ENCODE assay signal across 9 cellular contexts in genomic region chrY:13704039-13704930, GRCh38. TPM values are rescaled to one million over a fixed set of nuclear protein-coding genes. Genes with fewer than 3 reads are reported as not detected.
A peak's percentile ranks its signal among the peaks of the same experiment; 100 is the strongest.
DNase-seq lines count a peak whose midpoint lies in the region; ATAC-seq and TF ChIP-seq lines count a peak whose summit lies in the region.
"Had no signal": no experiment of that assay in that cellular context is flagged by ENCODE, and none has a peak within 500 bp of the region (broad histone marks: within the 10 kb centered on the region; RNA-seq: fewer than 3 reads in every experiment).

No MANE protein-coding gene starts in this region.

- H3K9me3 ChIP-seq in colonic mucosa, result no peaks in the 10 kb centered on the region
- H3K9me3 ChIP-seq in ascending aorta, result no peaks in the 10 kb centered on the region
- H3K9me3 ChIP-seq: upper lobe of left lung had no signal

- no peaks in the 10 kb centered on the region for H3K27me3 ChIP-seq in colonic mucosa
- no peaks in the 10 kb centered on the region for H3K27me3 ChIP-seq in ascending aorta
- H3K27me3 ChIP-seq: upper lobe of left lung had no signal

- peak overlapping the region; percentile 96 for H3K27ac ChIP-seq in urinary bladder (ENCODE audit: low read depth)
- H3K27ac ChIP-seq in colonic mucosa, result no peak overlapping the region
- H3K27ac ChIP-seq in ascending aorta, result no peak overlapping the region

- H3K27me3 Mint-ChIP-seq in activated CD8-positive, alpha-beta T cell treated with anti-CD3 and anti-CD28 coated beads for 36 hours, result no peaks in the 10 kb centered on the region

- WGBS in urinary bladder, result under 1% methylated on average over 32 of the region's 32 CpGs

- ATAC-seq in activated CD8-positive, alpha-beta T cell treated with anti-CD3 and anti-CD28 coated beads for 36 hours, result peak; percentile 18

- intact Hi-C loops in activated CD8-positive, alpha-beta T cell treated with anti-CD3 and anti-CD28 coated beads for 36 hours (cut with micrococcal nuclease), result no loop called here
- intact Hi-C loops in colonic mucosa (cut with DNase I) (no loop called here), ascending aorta (cut with DNase I) (no loop called here)

- no peak for TF ChIP-seq CTCF in activated CD8-positive, alpha-beta T cell treated with anti-CD3 and anti-CD28 coated beads for 36 hours (IDR thresholded peaks at IDR 0.05)
- TF ChIP-seq CTCF in colonic mucosa (IDR thresholded peaks at IDR 0.05), result no peak
- no peak for TF ChIP-seq CTCF in ascending aorta (IDR thresholded peaks at IDR 0.05)

- H3K27ac Mint-ChIP-seq in activated CD8-positive, alpha-beta T cell treated with anti-CD3 and anti-CD28 coated beads for 36 hours, result peak overlapping the region; percentile 91

- peak overlapping the region; percentile 51 for H3K4me3 ChIP-seq in urinary bladder (ENCODE audit: low read depth, low read length)
- H3K4me3 ChIP-seq in colonic mucosa, result no peak overlapping the region
- no peak overlapping the region for H3K4me3 ChIP-seq in ascending aorta

- no peak overlapping the region for H3K9ac ChIP-seq in colonic mucosa (ENCODE audit: low read depth in 2 of 2, low read length in 2 of 2)

- no peaks in the 10 kb centered on the region for H3K4me1 ChIP-seq in urinary bladder (ENCODE audit: insufficient read depth)
- H3K4me1 ChIP-seq in colonic mucosa, result no peaks in the 10 kb centered on the region
- no peaks in the 10 kb centered on the region for H3K4me1 ChIP-seq in ascending aorta
- H3K4me1 ChIP-seq: upper lobe of left lung had no signal

- H3K36me3 Mint-ChIP-seq in activated CD8-positive, alpha-beta T cell treated with anti-CD3 and anti-CD28 coated beads for 36 hours (ENCODE audit: low read depth), result peaks cover 2% of the 10 kb centered on the region

- H3K4me1 Mint-ChIP-seq in activated CD8-positive, alpha-beta T cell treated with anti-CD3 and anti-CD28 coated beads for 36 hours (ENCODE audit: low read depth), result peaks cover 7% of the 10 kb centered on the region

- POLR2A ChIA-PET in activated CD8-positive, alpha-beta T cell treated with anti-CD3 and anti-CD28 coated beads for 36 hours (lab: Charles Lee), result interaction anchor here (0.7 to 1.4 kb wide), 4 partner anchors 46 to 795 kb away, joined by 3 to 6 read pairs (median 4); partner anchors contain the start of gene UTY

- peak overlapping the region; percentile 85 for H3K4me3 Mint-ChIP-seq in activated CD8-positive, alpha-beta T cell treated with anti-CD3 and anti-CD28 coated beads for 36 hours

- CTCF ChIA-PET in activated CD8-positive, alpha-beta T cell treated with anti-CD3 and anti-CD28 coated beads for 36 hours (lab: Charles Lee), result no interaction called here

- no peaks in the 10 kb centered on the region for H3K36me3 ChIP-seq in urinary bladder (ENCODE audit: insufficient read depth)
- H3K36me3 ChIP-seq in colonic mucosa, result no peaks in the 10 kb centered on the region
- no peaks in the 10 kb centered on the region for H3K36me3 ChIP-seq in ascending aorta
- H3K36me3 ChIP-seq: upper lobe of left lung had no signal

- DNase-seq in stimulated activated CD4-positive, alpha-beta T cell treated with anti-CD3 and anti-CD28 coated beads, Interleukin-2, amount 100 ng/mL, for 24 hours, result peak; percentile 16 to 22
- DNase-seq in stimulated activated CD4-positive, alpha-beta T cell treated with anti-CD3 and anti-CD28 coated beads, Interleukin-1b, Interleukin-23, amount 100 ng/mL, for 48 hours, result no peak
- DNase-seq in activated CD8-positive, alpha-beta T cell treated with anti-CD3 and anti-CD28 coated beads for 36 hours, result peak; percentile 18
- DNase-seq in hypothalamus (lab: John Stamatoyannopoulos, UW) (peak in 29 of 51 donors; percentile 0 to 72 (median 15)), colonic mucosa (no peak), ascending aorta (ENCODE audit: low spot score in 2 of 2) (no peak)
- DNase-seq in activated CD4-positive, CD25-positive, alpha-beta regulatory T cell treated with anti-CD3 and anti-CD28 coated beads, Interleukin-2, amount 50 U/mL, for 72 hours, result no peak

- H3K9me3 Mint-ChIP-seq in activated CD8-positive, alpha-beta T cell treated with anti-CD3 and anti-CD28 coated beads for 36 hours, result no peaks in the 10 kb centered on the region

RNA-seq across cellular contexts. Expression of gene TMSB4Y, which starts 0.6 kb away (rescaled TPM):
- 1 to 10 TPM; 1.4 to 1.6 TPM for total RNA-seq in activated CD8-positive, alpha-beta T cell treated with anti-CD3 and anti-CD28 coated beads for 36 hours
- not detected for total RNA-seq in urinary bladder
- 3.3 TPM for polyA plus RNA-seq in urinary bladder
- not detected for total RNA-seq in colonic mucosa
- total RNA-seq in ascending aorta, result not detected

Comparison
In these comparisons a context has a peak if more than half of its experiments do, and no peak if none do; other contexts are left out.
1. DNase-seq: peak in stimulated activated CD4-positive, alpha-beta T cell treated with anti-CD3 and anti-CD28 coated beads, Interleukin-2, amount 100 ng/mL, for 24 hours (2 of 2), activated CD8-positive, alpha-beta T cell treated with anti-CD3 and anti-CD28 coated beads for 36 hours (single experiment) and hypothalamus (29 of 51); none in stimulated activated CD4-positive, alpha-beta T cell treated with anti-CD3 and anti-CD28 coated beads, Interleukin-1b, Interleukin-23, amount 100 ng/mL, for 48 hours (single experiment), colonic mucosa (single experiment), ascending aorta (0 of 2) and activated CD4-positive, CD25-positive, alpha-beta regulatory T cell treated with anti-CD3 and anti-CD28 coated beads, Interleukin-2, amount 50 U/mL, for 72 hours (single experiment).